ENCODE assay signal across 8 cellular contexts in genomic region chr9:124415102-124415851, GRCh38. TPM values are rescaled to one million over a fixed set of nuclear protein-coding genes. Genes with fewer than 3 reads are reported as not detected.
DNase-seq lines count a peak whose midpoint lies in the region; ATAC-seq and TF ChIP-seq lines count a peak whose summit lies in the region.

Gene PSMB7 (minus strand): TSS chr9:124415442. CDS start chr9:124415425, 17 bp downstream.

- intact Hi-C loops in cardiac septum (cut with DNase I) = loop anchor here (5.0 kb wide), 1 partner anchor 122 kb away; no protein-coding TSS in a partner anchor

- peak in 3 of 4 donors; percentile 38 to 68 (median 59) for TF ChIP-seq POLR2A in upper lobe of left lung (IDR thresholded peaks at IDR 0.05)

- H3K36me3 ChIP-seq in adipocyte (ENCODE audit: control insufficient read depth, insufficient read depth, low read length, severe bottlenecking) (peaks cover 39% of the 10 kb centered on the region), upper lobe of left lung (peaks cover 22 to 38% (median 33%) of the 10 kb centered on the region in 4 donors)

- H3K4me1 ChIP-seq in adipocyte (ENCODE audit: control insufficient read depth, insufficient read depth, low read length) (peaks cover 41% of the 10 kb centered on the region), upper lobe of left lung (peaks cover 7 to 24% (median 9%) of the 10 kb centered on the region in 4 donors)

- no peaks in the 10 kb centered on the region for H3K27me3 ChIP-seq in adipocyte (replicated peaks; ENCODE audit: control insufficient read depth, insufficient read depth, low read length)
- H3K27me3 ChIP-seq in upper lobe of left lung = no peaks in the 10 kb centered on the region

- H3K9ac ChIP-seq in adipocyte (ENCODE audit: low read length) = peak within 1 kb of the TSS; percentile 90

- 6 to 7% methylated on average over 37 to 40 of the region's 41 CpGs for WGBS in upper lobe of left lung, 2 donors

- peak within 1 kb of the TSS; percentile 96 for H3K4me3 ChIP-seq in GM12865 (ENCODE audit: low read depth, low read length)
- peak within 1 kb of the TSS; percentile 86 for H3K4me3 ChIP-seq in adipocyte (ENCODE audit: low read length)
- peak within 1 kb of the TSS; percentile 66 to 90 (median 83) for H3K4me3 ChIP-seq in upper lobe of left lung

- ATAC-seq in HG02759 (IDR thresholded peaks at IDR 0.05; ENCODE audit: unreplicated experiment) (peak; percentile 94), upper lobe of left lung (ENCODE audit: low FRiP score in 2 of 2) (peak; percentile 97 to 98)

- DNase-seq in GM12865 (ENCODE audit: low read depth) (peak; percentile 98), NCI-H1417 (lab: John Stamatoyannopoulos, UW) (peak; percentile 96 to 99 (median 96)), SW480 (ENCODE audit: low spot score) (peak; percentile 96), adipocyte (ENCODE audit: low read depth) (peak; percentile 99), cardiac septum (ENCODE audit: low spot score) (peak; percentile 97), pons (ENCODE audit: low spot score) (peak; percentile 92), upper lobe of left lung (peak; percentile 95 to 97)

- peak; percentile 82 for TF ChIP-seq CTCF in GM12865 (IDR thresholded peaks at IDR 0.05; ENCODE audit: insufficient read depth, low read depth, low read length, missing control alignments)
- peak; percentile 79 to 93 (median 83) for TF ChIP-seq CTCF in upper lobe of left lung (IDR thresholded peaks at IDR 0.05)

- no peak for TF ChIP-seq EP300 in upper lobe of left lung (IDR thresholded peaks at IDR 0.05)

- H3K27ac ChIP-seq in upper lobe of left lung = peak within 1 kb of the TSS; percentile 48 to 79 (median 68)

- H3K9me3 ChIP-seq in adipocyte (ENCODE audit: control insufficient read depth, low read length) = no peaks in the 10 kb centered on the region
- H3K9me3 ChIP-seq in upper lobe of left lung = no peaks in the 10 kb centered on the region

RNA-seq across cellular contexts. Expression of gene PSMB7, which starts in this region (rescaled TPM):
- 133 TPM for total RNA-seq in cardiac septum
- 100 to 1,000 TPM in 2 of 6 donors, 10 to 100 TPM in 4; 17.8 to 112 (median 87.1) TPM for total RNA-seq in upper lobe of left lung

Comparison
In these comparisons a context has a peak if more than half of its experiments do, and no peak if none do; other contexts are left out.
1. Peak in every context shown above with its lines: DNase-seq, ATAC-seq, H3K4me3 ChIP-seq and H3K27ac ChIP-seq.